In genomic region chr11:12949456-12949855, GRCh38 we compare ENCODE assay signal across 24 cellular contexts. TPM values are rescaled to one million over a fixed set of nuclear protein-coding genes. Genes with fewer than 3 reads are reported as not detected.
DNase-seq lines count a peak whose midpoint lies in the region; ATAC-seq, FAIRE-seq and TF ChIP-seq lines count a peak whose summit lies in the region.
"Had no signal": no experiment of that assay in that cellular context is flagged by ENCODE, and none has a peak within 500 bp of the region (broad histone marks: within the 10 kb centered on the region; RNA-seq: fewer than 3 reads in every experiment).

No MANE protein-coding gene starts in this region.

- H3K4me1 ChIP-seq in esophagus muscularis mucosa (no peaks in the 10 kb centered on the region), Karpas-422 (ENCODE audit: low read length) (no peaks in the 10 kb centered on the region)
- H3K4me1 ChIP-seq: SJSA1 had no signal

- 79% methylated on average over 1 of the region's 1 CpG for WGBS in esophagus muscularis mucosa

- H3K79me2 ChIP-seq in Karpas-422 (ENCODE audit: low read length) = no peaks in the 10 kb centered on the region

- peaks cover 0 to 18% (median 10%) of the 10 kb centered on the region in 4 donors for H3K9me3 ChIP-seq in esophagus muscularis mucosa
- H3K9me3 ChIP-seq in Karpas-422 (ENCODE audit: low read length) = no peaks in the 10 kb centered on the region
- H3K9me3 ChIP-seq: HAP-1 had no signal

- H3K27me3 ChIP-seq in esophagus muscularis mucosa (no peaks in the 10 kb centered on the region), Karpas-422 (ENCODE audit: low read length) (no peaks in the 10 kb centered on the region)

- H3K27ac ChIP-seq in esophagus muscularis mucosa (replicated peaks in 1 of 4) (no peak overlapping the region), Karpas-422 (ENCODE audit: low read length) (no peak overlapping the region)
- H3K27ac ChIP-seq: GM23248, PC-9, SJSA1 had no signal

- intact Hi-C loops in esophagus muscularis mucosa (cut with DNase I) = no loop called here

- no peak for DNase-seq in activated T-cell treated with anti-CD3 and anti-CD28 coated beads, Interleukin-2, amount 50 U/mL, for 72 hours
- DNase-seq in activated T-cell treated with anti-CD3 and anti-CD28 coated beads for 4 hours (no peak), RCC 7860 (ENCODE audit: low spot score) (peak; percentile 34), foreskin melanocyte (peak; percentile 14), NCI-H2107 (lab: John Stamatoyannopoulos, UW) (no peak), esophagus muscularis mucosa (ENCODE audit: extremely low spot score) (no peak), Karpas-422 (no peak)
- DNase-seq: 8988T; CD4-positive, alpha-beta T cell; DMS79; GM23248; NCI-H1105; NCI-H1694; NCI-H2227 treated with DMSO at 0.1 percent for 48 hours; NCI-H510A treated with DMSO at 0.1 percent for 48 hours; NCI-H774; PC-9; SW 1271 had no signal

- no peaks in the 10 kb centered on the region for H3K9me2 ChIP-seq in Karpas-422 (replicated peaks; ENCODE audit: insufficient read depth, low read length)

- no peak overlapping the region for H3K4me2 ChIP-seq in Karpas-422 (ENCODE audit: low read depth, low read length, poor library complexity, severe bottlenecking)
- H3K4me2 ChIP-seq: PC-9 had no signal

- no peak for TF ChIP-seq EP300 in esophagus muscularis mucosa (IDR thresholded peaks at IDR 0.05)

- H3K36me3 ChIP-seq in esophagus muscularis mucosa = peaks cover 0 to 4% (median 0%) of the 10 kb centered on the region in 4 donors
- H3K36me3 ChIP-seq in Karpas-422 (ENCODE audit: insufficient read depth, low read length) = no peaks in the 10 kb centered on the region
- H3K36me3 ChIP-seq: SJSA1 had no signal

- FAIRE-seq in RCC 7860 (lab: Jason Lieb, UNC) = peak; percentile 80
- FAIRE-seq: GM19239 had no signal

- TF ChIP-seq POLR2A in esophagus muscularis mucosa (IDR thresholded peaks at IDR 0.05; ENCODE audit: low read depth) = no peak

- H3K27me3 Mint-ChIP-seq in activated T-cell treated with anti-CD3 and anti-CD28 coated beads, Interleukin-2, amount 50 U/mL, for 72 hours (ENCODE audit: low read depth) = peaks cover 15% of the 10 kb centered on the region

- no peak overlapping the region for H3K9ac ChIP-seq in Karpas-422 (ENCODE audit: low read length)
- H3K9ac ChIP-seq: GM23248 had no signal

- TF ChIP-seq CTCF in esophagus muscularis mucosa (IDR thresholded peaks at IDR 0.05) = no peak

- no peak overlapping the region for H3K4me3 Mint-ChIP-seq in activated T-cell treated with anti-CD3 and anti-CD28 coated beads, Interleukin-2, amount 50 U/mL, for 72 hours
- H3K4me3 Mint-ChIP-seq: CD4-positive, alpha-beta T cell had no signal

- no peak for ATAC-seq in activated T-cell treated with anti-CD3 and anti-CD28 coated beads, Interleukin-2, amount 50 U/mL, for 72 hours (replicated peaks in 1 of 2)
- no peak for ATAC-seq in GM18873 (IDR thresholded peaks at IDR 0.05; ENCODE audit: low FRiP score, unreplicated experiment)

- no peak overlapping the region for H2AFZ ChIP-seq in Karpas-422 (ENCODE audit: low read length)
- H2AFZ ChIP-seq: GM23248, PC-9 had no signal

- H3K36me3 Mint-ChIP-seq in activated T-cell treated with anti-CD3 and anti-CD28 coated beads, Interleukin-2, amount 50 U/mL, for 72 hours (ENCODE audit: insufficient read depth in 2 of 2) = peaks cover 1 to 4% of the 10 kb centered on the region in 2 donors

- peak overlapping the region; percentile 64 for H3K27ac Mint-ChIP-seq in activated T-cell treated with anti-CD3 and anti-CD28 coated beads, Interleukin-2, amount 50 U/mL, for 72 hours
- H3K27ac Mint-ChIP-seq: CD4-positive, alpha-beta T cell had no signal

- H3K9me3 Mint-ChIP-seq in activated T-cell treated with anti-CD3 and anti-CD28 coated beads, Interleukin-2, amount 50 U/mL, for 72 hours = peaks cover 2 to 9% of the 10 kb centered on the region in 2 donors
- H3K9me3 Mint-ChIP-seq: CD4-positive, alpha-beta T cell had no signal

- H3K4me3 ChIP-seq in esophagus muscularis mucosa (no peak overlapping the region), Karpas-422 (ENCODE audit: low read length) (no peak overlapping the region)
- H3K4me3 ChIP-seq: GM23248, HAP-1, PC-9, SJSA1 had no signal

- H4K20me1 ChIP-seq in Karpas-422 (ENCODE audit: insufficient read depth, low read depth, low read length) = no peaks in the 10 kb centered on the region

- no peaks in the 10 kb centered on the region for H3K4me1 Mint-ChIP-seq in activated T-cell treated with anti-CD3 and anti-CD28 coated beads, Interleukin-2, amount 50 U/mL, for 72 hours (ENCODE audit: low read depth)

RNA-seq across cellular contexts. Expression of gene RASSF10, which starts 59.7 kb away (rescaled TPM):
- under 1 TPM in 1 of 2 donors, not detected in 1; 0.09 TPM for total RNA-seq in activated T-cell treated with anti-CD3 and anti-CD28 coated beads, Interleukin-2, amount 50 U/mL, for 72 hours
- under 1 TPM in 3 of 4 donors, not detected in 1; 0.17 to 0.57 (median 0.19) TPM for total RNA-seq in esophagus muscularis mucosa
- total RNA-seq in Karpas-422 (2014; rRNA removed; shearing (Covaris generic); ENCODE audit: low replicate concordance) = not detected in 2 replicates
- total RNA-seq: CD4-positive, alpha-beta T cell; G401; GM23248; LHCN-M2; SJSA1 had no signal

Comparison
In these comparisons a context has a peak if more than half of its experiments do, and no peak if none do; other contexts are left out.
1. DNase-seq: peak in RCC 7860 (single experiment) and foreskin melanocyte (single experiment); none in activated T-cell treated with anti-CD3 and anti-CD28 coated beads, Interleukin-2, amount 50 U/mL, for 72 hours (0 of 2), activated T-cell treated with anti-CD3 and anti-CD28 coated beads for 4 hours (single experiment), NCI-H2107 (single experiment), esophagus muscularis mucosa (single experiment) and Karpas-422 (single experiment).